8 cellular contexts compared by ENCODE assay signal in the genomic region with DNA sequence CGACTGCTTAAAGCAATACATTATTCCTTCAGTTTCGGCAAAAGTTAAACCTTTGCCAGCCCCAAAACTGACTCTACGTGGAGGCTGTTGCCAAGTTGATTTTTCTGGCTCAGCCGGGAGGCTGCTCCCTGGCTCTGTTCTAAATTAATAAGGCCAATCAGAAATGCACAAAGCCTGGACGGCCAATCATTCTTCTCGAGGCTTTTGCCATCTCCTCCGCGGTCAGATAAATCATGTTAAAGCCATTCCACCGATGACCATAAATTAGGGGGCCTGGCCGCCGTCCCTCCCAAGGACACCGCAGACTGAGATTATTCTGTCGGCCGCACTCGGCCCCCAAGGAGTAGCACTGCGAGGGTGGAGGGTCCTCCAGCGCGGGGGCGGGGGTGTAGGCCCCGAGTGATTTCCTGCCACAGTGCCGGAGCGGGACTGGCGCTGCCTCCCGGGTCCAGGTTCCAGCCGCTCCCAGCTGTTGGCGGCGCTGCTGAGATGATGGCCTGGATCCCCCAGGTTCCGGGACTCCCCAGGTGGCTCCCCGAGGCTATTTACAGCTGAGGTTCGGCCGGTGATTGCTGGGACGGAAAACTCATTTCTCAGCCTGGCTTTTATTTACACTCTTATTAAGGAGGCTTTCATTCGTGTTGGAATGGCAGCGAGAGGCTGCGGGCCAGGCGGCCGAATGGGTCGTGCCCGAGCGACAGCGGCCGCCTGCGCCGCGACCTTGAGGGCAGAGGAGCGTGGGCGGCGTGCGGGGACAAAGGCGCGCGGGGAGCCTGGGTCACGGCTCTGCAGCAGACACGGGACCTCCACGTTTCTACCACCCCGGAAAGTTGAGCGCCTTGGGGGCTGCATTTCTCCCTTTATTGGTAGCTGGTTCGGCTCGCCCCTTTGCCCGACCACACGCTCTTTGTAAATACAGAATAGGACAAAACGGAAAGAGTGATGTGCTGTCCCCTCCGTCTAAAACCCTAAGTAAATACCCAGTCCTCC.
DNase-seq lines count a peak whose midpoint lies in the region; ATAC-seq, FAIRE-seq and TF ChIP-seq lines count a peak whose summit lies in the region.

No MANE protein-coding gene starts in this region.

- POLR2A ChIA-PET in A549 (lab: Yijun Ruan, JAX), result no interaction called here

- WGBS in A549 (ENCODE audit: missing lambda C conversion rate), result 66% methylated on average over 57 of the region's 63 CpGs
- WGBS in hepatocyte (ENCODE audit: low lambda C conversion rate, missing lambda C conversion rate), result 5% methylated on average over 60 of the region's 63 CpGs

- H3K4me1 ChIP-seq in A549 (peaks cover 24% of the 10 kb centered on the region), Peyer's patch (peaks cover 0 to 8% (median 3%) of the 10 kb centered on the region in 4 donors), hepatocyte (ENCODE audit: insufficient read depth) (peaks cover 9% of the 10 kb centered on the region)

- TF ChIP-seq EP300 in A549 (IDR thresholded peaks at IDR 0.05), result no peak

- no peak for FAIRE-seq in A549 (lab: Jason Lieb, UNC)

- H3K27me3 ChIP-seq in Peyer's patch, result no peaks in the 10 kb centered on the region
- no peaks in the 10 kb centered on the region for H3K27me3 ChIP-seq in hepatocyte

- TF ChIP-seq CTCF in A549 (IDR thresholded peaks at IDR 0.05) (no peak), GM13977 (IDR thresholded peaks at IDR 0.05; ENCODE audit: extremely low read depth, insufficient read depth, missing control alignments) (peak; percentile 48), Peyer's patch (IDR thresholded peaks at IDR 0.05) (peak in 3 of 6 experiments; percentile 22 to 30 (median 22)), brain (conservative IDR thresholded peaks at IDR 0.05) (peak in 1 of 2 experiments; percentile 46), hepatocyte (IDR thresholded peaks at IDR 0.05; ENCODE audit: poor library complexity) (peak; percentile 45)

- H3K4me2 ChIP-seq in A549, result peak overlapping the region; percentile 66
- H3K4me2 ChIP-seq in hepatocyte, result peak overlapping the region; percentile 97

- H3K9me3 ChIP-seq in A549 (no peaks in the 10 kb centered on the region), Peyer's patch (no peaks in the 10 kb centered on the region), hepatocyte (ENCODE audit: low read depth) (no peaks in the 10 kb centered on the region)

- TF ChIP-seq RAD21 in A549 (conservative IDR thresholded peaks at IDR 0.05 in 1 of 2, IDR thresholded peaks at IDR 0.05 in 1 of 2), result 0 out of 5 replicates have a peak, but pooled peaks of 1 of the 2 experiments have one; percentile 36

- H3K9me3 Mint-ChIP-seq in brain, result peaks cover 0 to 3% (median 0%) of the 10 kb centered on the region in 5 experiments

- H3K4me3 ChIP-seq in A549, result peak overlapping the region; percentile 44
- H3K4me3 ChIP-seq in Peyer's patch, result peak overlapping the region; percentile 36 to 55 (median 48)
- peak overlapping the region; percentile 29 for H3K4me3 ChIP-seq in hepatocyte

- DNase-seq in A549 (ENCODE audit: low read depth in 1 of 2, low spot score in 1 of 2) (peak; percentile 48 to 68), GM13977 (ENCODE audit: low spot score) (peak; percentile 75), Peyer's patch (peak; percentile 30 to 75 (median 72)), hepatocyte (ENCODE audit: low spot score) (peak; percentile 73), pons (ENCODE audit: low spot score) (peak; percentile 45), NCI-H2196 (lab: John Stamatoyannopoulos, UW; ENCODE audit: unreplicated experiment) (no peak)

- in situ Hi-C loops in GM13977 (cut with MboI; ENCODE audit: low pct_unique_long_range_greater_than_20kb, low sequenced_read_pairs, unreplicated experiment), result no loop called here

- H2AFZ ChIP-seq in hepatocyte, result peak overlapping the region; percentile 34

- H3K9me2 ChIP-seq in hepatocyte (replicated peaks; ENCODE audit: insufficient read depth), result no peaks in the 10 kb centered on the region

- H3K36me3 Mint-ChIP-seq in brain, result no peaks in the 10 kb centered on the region

- H3K27me3 Mint-ChIP-seq in brain, result peaks cover 19% of the 10 kb centered on the region

- no peaks in the 10 kb centered on the region for H4K20me1 ChIP-seq in hepatocyte (ENCODE audit: insufficient read depth, poor library complexity, severe bottlenecking)

- H3K27ac Mint-ChIP-seq in brain, result peak overlapping the region; percentile 56 to 89 (median 84)

- no peaks in the 10 kb centered on the region for H3K36me3 ChIP-seq in Peyer's patch
- H3K36me3 ChIP-seq in hepatocyte (replicated peaks; ENCODE audit: insufficient read depth, low read depth), result no peaks in the 10 kb centered on the region

- H3K4me1 Mint-ChIP-seq in brain, result peaks cover 64% of the 10 kb centered on the region

- no peaks in the 10 kb centered on the region for H3K79me2 ChIP-seq in hepatocyte

- peak; percentile 25; the same call in 1 of the 2 replicates for TF ChIP-seq POLR2A in A549 (IDR thresholded peaks at IDR 0.05; ENCODE audit: low read length)
- TF ChIP-seq POLR2A in Peyer's patch (IDR thresholded peaks at IDR 0.05), result no peak

- peak overlapping the region; percentile 64 to 84 (median 73) for H3K4me3 Mint-ChIP-seq in brain

- peak; percentile 82 for ATAC-seq in A549
- ATAC-seq in HG03039 (IDR thresholded peaks at IDR 0.05; ENCODE audit: unreplicated experiment), result peak; percentile 66

- H3K27ac ChIP-seq in A549 (peak overlapping the region; percentile 73 to 85), Peyer's patch (peak overlapping the region; percentile 14 to 58 (median 39)), hepatocyte (peak overlapping the region; percentile 56)

- CTCF ChIA-PET in A549 (lab: Yijun Ruan, JAX), result interaction anchor here (0.8 to 1.4 kb wide), 5 partner anchors 14 to 162 kb away, joined by 3 to 4 read pairs (median 3); no protein-coding TSS in a partner anchor

TF ChIP-seq in A549, 52 proteins besides CTCF, POLR2A, EP300 and RAD21:
- TF ChIP-seq MYC (IDR thresholded peaks at IDR 0.05; ENCODE audit: borderline replicate concordance, low read length), result no peak
- TF ChIP-seq SMC3 (IDR thresholded peaks at IDR 0.05), result peak; percentile 17; the same call in 1 of the 3 replicates
- TF ChIP-seq, protein P1, sequence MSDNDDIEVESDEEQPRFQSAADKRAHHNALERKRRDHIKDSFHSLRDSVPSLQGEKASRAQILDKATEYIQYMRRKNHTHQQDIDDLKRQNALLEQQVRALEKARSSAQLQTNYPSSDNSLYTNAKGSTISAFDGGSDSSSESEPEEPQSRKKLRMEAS (IDR thresholded peaks at IDR 0.05), result peak; percentile 23
- no peak for TF ChIP-seq CHD4 (IDR thresholded peaks at IDR 0.05; ENCODE audit: borderline replicate concordance)
- TF ChIP-seq RCOR1 (IDR thresholded peaks at IDR 0.05; ENCODE audit: low read depth, low read length), result no peak
- TF ChIP-seq, protein P2, sequence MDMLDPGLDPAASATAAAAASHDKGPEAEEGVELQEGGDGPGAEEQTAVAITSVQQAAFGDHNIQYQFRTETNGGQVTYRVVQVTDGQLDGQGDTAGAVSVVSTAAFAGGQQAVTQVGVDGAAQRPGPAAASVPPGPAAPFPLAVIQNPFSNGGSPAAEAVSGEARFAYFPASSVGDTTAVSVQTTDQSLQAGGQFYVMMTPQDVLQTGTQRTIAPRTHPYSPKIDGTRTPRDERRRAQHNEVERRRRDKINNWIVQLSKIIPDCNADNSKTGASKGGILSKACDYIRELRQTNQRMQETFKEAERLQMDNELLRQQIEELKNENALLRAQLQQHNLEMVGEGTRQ (IDR thresholded peaks at IDR 0.05), result no peak
